ENCODE assay signal across 23 cellular contexts in the genomic region with DNA sequence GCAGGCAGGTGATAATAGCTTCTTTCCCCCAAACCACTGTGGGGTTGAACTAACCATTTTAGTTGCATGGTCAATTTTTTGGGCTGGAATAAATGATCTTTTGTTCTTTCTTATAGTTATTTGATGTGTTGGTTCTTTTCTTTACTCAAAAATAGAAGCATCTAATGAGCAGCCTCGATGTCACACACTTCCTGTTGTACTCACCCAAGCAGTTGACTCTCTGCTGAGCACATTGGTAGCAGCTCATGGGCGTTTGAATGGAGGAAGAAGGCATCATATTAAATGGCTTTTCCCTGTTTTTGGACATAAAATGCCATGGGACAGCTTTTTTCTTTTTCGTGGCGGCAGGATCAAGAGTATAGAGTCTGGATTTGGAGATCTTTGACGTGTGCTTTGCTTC.
DNase-seq lines count a peak whose midpoint lies in the region; ATAC-seq, FAIRE-seq and TF ChIP-seq lines count a peak whose summit lies in the region.
"Had no signal": no experiment of that assay in that cellular context is flagged by ENCODE, and none has a peak within 500 bp of the region (broad histone marks: within the 10 kb centered on the region; RNA-seq: fewer than 3 reads in every experiment).

No MANE protein-coding gene starts in this region.

- H3K9me1 ChIP-seq in K562 (ENCODE audit: control insufficient read depth, insufficient read depth, low read length) = no peaks in the 10 kb centered on the region

- TF ChIP-seq POLR2A in K562 (conservative IDR thresholded peaks at IDR 0.05) = no peak
- no peak for TF ChIP-seq POLR2A in transverse colon (IDR thresholded peaks at IDR 0.05)

- H3K4me1 ChIP-seq in K562 (replicated peaks in 1 of 2; ENCODE audit: control insufficient read depth in 2 of 2, insufficient read depth in 2 of 2, low read length in 2 of 2) (peaks cover 18 to 47% of the 10 kb centered on the region in 2 experiments), transverse colon (peaks cover 5 to 32% (median 10%) of the 10 kb centered on the region in 4 donors)

- WGBS in K562 (ENCODE audit: insufficient coverage, low coverage, missing lambda C conversion rate) = 68% methylated on average over 5 of the region's 5 CpGs
- 54 to 76% methylated on average over 5 of the region's 5 CpGs for WGBS in transverse colon (ENCODE audit: low coverage in 1 of 2), 2 donors

- H3K79me2 ChIP-seq in K562 (ENCODE audit: control insufficient read depth, insufficient read depth, low read length) = no peaks in the 10 kb centered on the region

- no peak for FAIRE-seq in K562 (lab: Jason Lieb, UNC)
- FAIRE-seq: HTR-8/SVneo, islet of Langerhans had no signal

- H3K9ac ChIP-seq in K562 (ENCODE audit: insufficient read depth in 1 of 2, low read depth in 2 of 2, low read length in 2 of 2) = no peak overlapping the region

- H3K4me1 Mint-ChIP-seq in activated CD4-positive, alpha-beta T cell treated with anti-CD3 and anti-CD28 coated beads, Interleukin-2, amount 10 ng/mL, durations not matched to agents 7 days and 5 days = peaks cover 44% of the 10 kb centered on the region
- peaks cover 17% of the 10 kb centered on the region for H3K4me1 Mint-ChIP-seq in activated CD4-positive, alpha-beta T cell treated with anti-CD3 and anti-CD28 coated beads, Interleukin-2, amount 10 ng/mL, durations not matched to agents 24 days and 14 days

- H3K27me3 ChIP-seq in K562 (ENCODE audit: control insufficient read depth in 2 of 2, insufficient read depth in 2 of 2, low read length in 2 of 2) (no peaks in the 10 kb centered on the region), transverse colon (no peaks in the 10 kb centered on the region)
- H3K27me3 ChIP-seq: cardiac muscle cell, upper lobe of left lung had no signal

- POLR2A ChIA-PET in activated CD4-positive, alpha-beta T cell treated with anti-CD3 and anti-CD28 coated beads, Interleukin-2, amount 10 ng/mL, durations not matched to agents 7 days and 5 days (lab: Charles Lee) = no interaction called here
- POLR2A ChIA-PET in K562 (lab: Yijun Ruan, JAX) = interaction anchor here (0.9 to 1.2 kb wide), 2 partner anchors 15 to 37 kb away, joined by 3 read pairs; no protein-coding TSS in a partner anchor

- H4K20me1 ChIP-seq in K562 (replicated peaks; ENCODE audit: control insufficient read depth, insufficient read depth, low read length) = no peaks in the 10 kb centered on the region

- in situ Hi-C loops in K562 (cut with MboI) (no loop called here), transverse colon (cut with MboI; ENCODE audit: low pct_ligation_motif_present in 1 of 4, low pct_unique_long_range_greater_than_20kb in 1 of 4, low sequenced_read_pairs in 3 of 4) (no loop called here)

- H3K4me3 ChIP-seq in K562 (no peak overlapping the region), transverse colon (no peak overlapping the region)
- H3K4me3 ChIP-seq: cardiac muscle cell, SK-N-MC, upper lobe of left lung had no signal

- no peak overlapping the region for H3K4me2 ChIP-seq in K562 (ENCODE audit: insufficient read depth, low read length)

- no peaks in the 10 kb centered on the region for H3K27me3 Mint-ChIP-seq in activated CD4-positive, alpha-beta T cell treated with anti-CD3 and anti-CD28 coated beads, Interleukin-2, amount 10 ng/mL, durations not matched to agents 7 days and 5 days
- H3K27me3 Mint-ChIP-seq in activated CD4-positive, alpha-beta T cell treated with anti-CD3 and anti-CD28 coated beads, Interleukin-2, amount 10 ng/mL, durations not matched to agents 24 days and 14 days = no peaks in the 10 kb centered on the region

- no peak overlapping the region for H3K4me3 Mint-ChIP-seq in activated CD4-positive, alpha-beta T cell treated with anti-CD3 and anti-CD28 coated beads, Interleukin-2, amount 10 ng/mL, durations not matched to agents 7 days and 5 days
- no peak overlapping the region for H3K4me3 Mint-ChIP-seq in activated CD4-positive, alpha-beta T cell treated with anti-CD3 and anti-CD28 coated beads, Interleukin-2, amount 10 ng/mL, durations not matched to agents 24 days and 14 days
- H3K4me3 Mint-ChIP-seq: activated naive CD8-positive, alpha-beta T cell treated with anti-CD3 and anti-CD28 coated beads, Interleukin-2, amount 10 ng/mL, durations not matched to agents 7 days and 5 days; activated T-helper 1 cell treated with anti-CD3 and anti-CD28 coated beads, Interleukin-12 subunit alpha, Interleukin-12 subunit beta, Interleukin-2, Interleukin-4 antibody, amounts not matched to agents 30 ng/mL and 10 ng/mL and 1 ng/mL, durations not matched to agents 14 hours and 24 hours and 36 hours had no signal

- H2AFZ ChIP-seq in K562 (ENCODE audit: low read depth, low read length) = peak overlapping the region; percentile 85

- no peaks in the 10 kb centered on the region for H3K36me3 Mint-ChIP-seq in activated CD4-positive, alpha-beta T cell treated with anti-CD3 and anti-CD28 coated beads, Interleukin-2, amount 10 ng/mL, durations not matched to agents 7 days and 5 days (ENCODE audit: low read depth)
- H3K36me3 Mint-ChIP-seq in activated CD4-positive, alpha-beta T cell treated with anti-CD3 and anti-CD28 coated beads, Interleukin-2, amount 10 ng/mL, durations not matched to agents 24 days and 14 days (ENCODE audit: low read depth) = no peaks in the 10 kb centered on the region
- H3K36me3 Mint-ChIP-seq: activated naive CD8-positive, alpha-beta T cell treated with anti-CD3 and anti-CD28 coated beads, Interleukin-2, amount 10 ng/mL, durations not matched to agents 7 days and 5 days had no signal

- no peak for TF ChIP-seq EP300 in K562 (IDR thresholded peaks at IDR 0.05; ENCODE audit: low read length)
- no peak for TF ChIP-seq EP300 in transverse colon (IDR thresholded peaks at IDR 0.05; ENCODE audit: low read depth)

- CTCF ChIA-PET in activated CD4-positive, alpha-beta T cell treated with anti-CD3 and anti-CD28 coated beads, Interleukin-2, amount 10 ng/mL, durations not matched to agents 7 days and 5 days (lab: Charles Lee) = interaction anchor here (1.0 kb wide), 1 partner anchor 14 kb away, joined by 5 read pairs; no protein-coding TSS in a partner anchor
- CTCF ChIA-PET in K562 (lab: Yijun Ruan, JAX; ENCODE audit: low intra/inter-chr PET ratio) = no interaction called here

- BruUV-seq in K562 (replicated peaks; lab: Mats Ljungman, UMichigan) = no TSS peak

- peaks cover 2% of the 10 kb centered on the region for H3K9me3 Mint-ChIP-seq in activated CD4-positive, alpha-beta T cell treated with anti-CD3 and anti-CD28 coated beads, Interleukin-2, amount 10 ng/mL, durations not matched to agents 7 days and 5 days
- peaks cover under 1% of the 10 kb centered on the region for H3K9me3 Mint-ChIP-seq in activated CD4-positive, alpha-beta T cell treated with anti-CD3 and anti-CD28 coated beads, Interleukin-2, amount 10 ng/mL, durations not matched to agents 24 days and 14 days
- H3K9me3 Mint-ChIP-seq: activated T-helper 1 cell treated with anti-CD3 and anti-CD28 coated beads, Interleukin-12 subunit alpha, Interleukin-12 subunit beta, Interleukin-2, Interleukin-4 antibody, amounts not matched to agents 30 ng/mL and 10 ng/mL and 1 ng/mL, durations not matched to agents 14 hours and 24 hours and 36 hours had no signal

- ATAC-seq in K562 (no peak), HG02798 (IDR thresholded peaks at IDR 0.05; ENCODE audit: poor library complexity, unreplicated experiment) (no peak)

- no peak for TF ChIP-seq RAD21 in K562 (CRISPR knock-in tag; conservative IDR thresholded peaks at IDR 0.05 in 1 of 2, IDR thresholded peaks at IDR 0.05 in 1 of 2)

- no peaks in the 10 kb centered on the region for H3K9me3 ChIP-seq in KOPT-K1 (ENCODE audit: insufficient read depth, low read length, poor library complexity, severe bottlenecking)
- no peaks in the 10 kb centered on the region for H3K9me3 ChIP-seq in K562 (replicated peaks; ENCODE audit: control insufficient read depth, insufficient read depth, low read depth, low read length)
- H3K9me3 ChIP-seq in transverse colon = no peaks in the 10 kb centered on the region
- H3K9me3 ChIP-seq: upper lobe of left lung had no signal

- peak overlapping the region; percentile 100 for H3K27ac ChIP-seq in KOPT-K1 (ENCODE audit: low read depth, low read length, poor library complexity, severe bottlenecking)
- H3K27ac ChIP-seq in K562 (ENCODE audit: extremely low read depth, low read depth, low read length) = no peak overlapping the region; the same call in 2 of the 3 replicates
- peak overlapping the region in 3 of 4 donors; percentile 16 to 32 (median 26) for H3K27ac ChIP-seq in transverse colon
- H3K27ac ChIP-seq: cardiac muscle cell, epithelial cell of prostate, SK-N-MC had no signal

- no peak for DNase-seq in activated CD4-positive, alpha-beta T cell treated with anti-CD3 and anti-CD28 coated beads, Interleukin-2, amount 10 ng/mL, durations not matched to agents 7 days and 5 days
- DNase-seq in activated CD4-positive, alpha-beta T cell treated with anti-CD3 and anti-CD28 coated beads, Interleukin-2, amount 10 ng/mL, durations not matched to agents 24 days and 14 days = no peak
- DNase-seq in K562 (ENCODE audit: extremely low read depth in 1 of 4, low spot score in 3 of 4) = no peak
- DNase-seq in transverse colon = no peak
- DNase-seq in retina = no peak
- DNase-seq in HCEC 1CT = no peak
- DNase-seq: activated CD4-positive, CD25-positive, alpha-beta regulatory T cell; activated naive CD8-positive, alpha-beta T cell treated with anti-CD3 and anti-CD28 coated beads, Interleukin-2, amount 10 ng/mL, durations not matched to agents 7 days and 5 days; foreskin fibroblast; hippocampal formation; NCI-H1436 treated with DMSO at 0.1 percent for 48 hours; NCI-H2227 treated with DMSO at 0.1 percent for 48 hours; stimulated activated CD4-positive, alpha-beta T cell treated with anti-CD3 and anti-CD28 coated beads, Interleukin-1b, Interleukin-23, amount 100 ng/mL, for 48 hours; T-helper 9 cell; upper lobe of left lung had no signal

- intact Hi-C loops in activated CD4-positive, alpha-beta T cell treated with anti-CD3 and anti-CD28 coated beads, Interleukin-2, amount 10 ng/mL, durations not matched to agents 24 days and 14 days (cut with micrococcal nuclease) = no loop called here
- intact Hi-C loops in K562 (cut with micrococcal nuclease) = loop anchor here (5.0 kb wide), 1 partner anchor 41 kb away; no protein-coding TSS in a partner anchor
- intact Hi-C loops in transverse colon (cut with DNase I; ENCODE audit: low total_unique reads) = no loop called here

- no peak for TF ChIP-seq CTCF in K562 (IDR thresholded peaks at IDR 0.05 in 2 of 3, conservative IDR thresholded peaks at IDR 0.05 in 1 of 3; ENCODE audit: insufficient read depth in 2 of 3, low read depth in 1 of 3, low read length in 3 of 3)
- no peak for TF ChIP-seq CTCF in transverse colon (IDR thresholded peaks at IDR 0.05)

- H3K27ac Mint-ChIP-seq in activated CD4-positive, alpha-beta T cell treated with anti-CD3 and anti-CD28 coated beads, Interleukin-2, amount 10 ng/mL, durations not matched to agents 7 days and 5 days = peak overlapping the region; percentile 62
- H3K27ac Mint-ChIP-seq in activated CD4-positive, alpha-beta T cell treated with anti-CD3 and anti-CD28 coated beads, Interleukin-2, amount 10 ng/mL, durations not matched to agents 24 days and 14 days = no peak overlapping the region
- H3K27ac Mint-ChIP-seq: activated naive CD8-positive, alpha-beta T cell treated with anti-CD3 and anti-CD28 coated beads, Interleukin-2, amount 10 ng/mL, durations not matched to agents 7 days and 5 days; activated T-helper 1 cell treated with anti-CD3 and anti-CD28 coated beads, Interleukin-12 subunit alpha, Interleukin-12 subunit beta, Interleukin-2, Interleukin-4 antibody, amounts not matched to agents 30 ng/mL and 10 ng/mL and 1 ng/mL, durations not matched to agents 14 hours and 24 hours and 36 hours had no signal

- peaks cover 41% of the 10 kb centered on the region for H3K36me3 ChIP-seq in KOPT-K1 (ENCODE audit: insufficient read depth, low read length)
- no peaks in the 10 kb centered on the region for H3K36me3 ChIP-seq in K562 (ENCODE audit: control insufficient read depth, insufficient read depth, low read length)
- no peaks in the 10 kb centered on the region for H3K36me3 ChIP-seq in transverse colon
- H3K36me3 ChIP-seq: cardiac muscle cell, upper lobe of left lung had no signal
